8 cellular contexts compared by ENCODE assay signal in the genomic region with DNA sequence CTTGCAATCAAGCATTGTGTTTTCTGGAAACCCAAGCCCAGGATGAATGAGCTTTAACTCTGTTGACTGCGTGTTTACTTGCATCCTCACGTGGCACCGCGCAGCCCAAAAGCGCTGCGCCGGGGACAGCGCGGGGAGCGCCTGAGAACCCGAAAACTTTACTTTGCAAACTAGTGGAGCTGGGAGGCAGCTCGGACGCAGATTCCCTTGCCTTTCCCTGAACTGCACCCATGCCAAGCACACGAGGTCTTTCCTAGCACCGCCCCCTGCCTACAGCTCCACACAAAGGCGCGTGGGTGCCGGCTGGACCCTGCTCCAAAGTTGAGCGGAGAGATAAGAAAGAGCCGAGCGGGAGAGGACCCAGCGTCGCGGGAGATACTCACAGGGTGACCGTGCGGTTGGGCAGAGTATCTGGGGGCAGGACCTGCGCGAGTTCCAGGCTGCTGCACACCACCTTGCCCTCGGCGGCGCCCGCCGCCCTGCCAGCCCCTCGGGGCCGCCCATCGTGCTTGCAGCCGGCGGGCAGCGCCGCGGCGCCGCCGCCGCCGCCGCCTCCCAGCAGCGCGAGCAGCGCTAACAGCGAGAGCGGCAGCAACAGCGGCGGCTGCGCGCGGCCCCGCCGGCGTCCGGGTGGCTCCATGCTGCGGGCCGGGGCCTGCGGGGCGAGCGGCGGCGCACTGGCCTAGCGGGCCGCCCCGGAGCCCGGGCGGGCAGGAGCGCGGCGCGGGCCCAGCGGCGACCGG. TPM values are rescaled to one million over a fixed set of nuclear protein-coding genes. Genes with fewer than 3 reads are reported as not detected.
DNase-seq lines count a peak whose midpoint lies in the region; ATAC-seq and TF ChIP-seq lines count a peak whose summit lies in the region.

No MANE protein-coding gene starts in this region.

- DNase-seq in NCI-H2081 (lab: John Stamatoyannopoulos, UW) (peak; percentile 55 to 77), NCI-H2081 treated with DMSO at 0.1 percent for 48 hours (lab: John Stamatoyannopoulos, UW) (no peak), NT2/D1 (ENCODE audit: low read depth, low spot score) (no peak), amniotic epithelial cell (ENCODE audit: low read depth) (peak; percentile 75), left cardiac atrium (peak; percentile 71)

- H3K79me2 ChIP-seq in parathyroid adenoma, result peaks cover 9% of the 10 kb centered on the region

- peak overlapping the region; percentile 51 for H3K27ac ChIP-seq in parathyroid adenoma

- H3K4me1 ChIP-seq in NT2/D1 (ENCODE audit: insufficient read depth, insufficient read length), result no peaks in the 10 kb centered on the region
- H3K4me1 ChIP-seq in parathyroid adenoma, result no peaks in the 10 kb centered on the region

- H3K4me3 ChIP-seq in NT2/D1 (ENCODE audit: insufficient read length, low read depth) (peak overlapping the region; percentile 68), parathyroid adenoma (ENCODE audit: low read depth, low read length) (peak overlapping the region; percentile 71)

- peak; percentile 59 for ATAC-seq in HG03432 (IDR thresholded peaks at IDR 0.05; ENCODE audit: unreplicated experiment)
- peak; percentile 60 to 77 for ATAC-seq in left cardiac atrium
- no peak for ATAC-seq in HG03095 (IDR thresholded peaks at IDR 0.05; ENCODE audit: unreplicated experiment)

- H3K4me2 ChIP-seq in parathyroid adenoma (ENCODE audit: low read length), result peak overlapping the region; percentile 92

- H3K9ac ChIP-seq in NT2/D1 (ENCODE audit: insufficient read length, low read depth) (peak overlapping the region; percentile 91), parathyroid adenoma (no peak overlapping the region)

- no peaks in the 10 kb centered on the region for H3K36me3 ChIP-seq in NT2/D1 (ENCODE audit: insufficient read depth, insufficient read length, low read length)
- no peaks in the 10 kb centered on the region for H3K36me3 ChIP-seq in parathyroid adenoma (ENCODE audit: control insufficient read depth, insufficient read depth, low read length)

- TF ChIP-seq CTCF in parathyroid adenoma (IDR thresholded peaks at IDR 0.05), result no peak

- intact Hi-C loops in left cardiac atrium (cut with DNase I), result no loop called here

- H3K9me3 ChIP-seq in NT2/D1 (ENCODE audit: insufficient read depth, low read length) (no peaks in the 10 kb centered on the region), parathyroid adenoma (ENCODE audit: control insufficient read depth, low read length) (no peaks in the 10 kb centered on the region)

- H3K27me3 ChIP-seq in NT2/D1 (ENCODE audit: insufficient read depth, insufficient read length) (no peaks in the 10 kb centered on the region), parathyroid adenoma (ENCODE audit: control insufficient read depth, insufficient read depth, low read length) (no peaks in the 10 kb centered on the region)

- H2AFZ ChIP-seq in parathyroid adenoma, result peak overlapping the region; percentile 73

RNA-seq across cellular contexts. Expression of a gene that starts 0.6 kb away (rescaled TPM):
- total RNA-seq in left cardiac atrium, result 10 to 100 TPM; 19.3 to 28.0 TPM

Comparison
In these comparisons a context has a peak if more than half of its experiments do, and no peak if none do; other contexts are left out.
1. DNase-seq: peak in NCI-H2081 (2 of 2), amniotic epithelial cell (single experiment) and left cardiac atrium (single experiment); none in NCI-H2081 treated with DMSO at 0.1 percent for 48 hours (single experiment) and NT2/D1 (single experiment).